In the genomic region with DNA sequence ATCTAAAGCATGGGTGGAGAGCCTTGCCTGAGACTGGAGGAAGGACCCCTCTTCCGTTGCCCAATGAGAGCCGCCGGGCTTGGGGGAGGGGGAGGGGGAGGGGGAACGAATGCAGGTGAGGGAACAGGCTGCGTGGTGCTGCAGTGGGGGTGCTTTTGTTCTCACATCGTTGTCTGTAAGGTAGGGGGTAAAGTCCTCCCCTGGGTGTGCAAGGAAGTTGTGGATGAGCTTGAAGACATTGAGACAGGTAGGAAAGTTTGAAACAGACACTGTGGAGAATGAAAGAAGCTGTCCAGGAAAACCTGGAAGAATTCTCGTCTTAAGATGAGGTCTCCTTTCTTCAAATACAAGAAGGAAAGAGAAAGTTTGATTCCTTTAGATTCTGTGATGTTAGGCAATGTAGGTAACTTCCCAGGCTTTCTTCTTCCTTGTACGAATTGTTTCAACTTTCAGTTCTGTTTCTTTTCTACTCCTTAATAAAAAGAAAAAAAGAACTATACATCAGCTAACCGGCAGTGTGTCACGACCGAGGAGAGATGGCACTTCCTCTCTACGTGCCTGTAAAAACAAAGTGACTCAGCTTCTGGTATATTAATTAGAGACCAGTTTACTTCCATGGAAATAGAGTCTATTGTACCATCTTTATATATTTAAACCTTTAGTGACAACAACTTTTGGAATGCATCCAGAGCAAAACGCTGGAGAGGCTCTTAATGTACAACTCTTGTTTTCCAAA, we compare ENCODE assay signal across 9 cellular contexts.
A peak's percentile ranks its signal among the peaks of the same experiment; 100 is the strongest.
DNase-seq lines count a peak whose midpoint lies in the region; ATAC-seq and TF ChIP-seq lines count a peak whose summit lies in the region.
"Had no signal": no experiment of that assay in that cellular context is flagged by ENCODE, and none has a peak within 500 bp of the region (broad histone marks: within the 10 kb centered on the region; RNA-seq: fewer than 3 reads in every experiment).

No MANE protein-coding gene starts in this region.

- H3K36me3 Mint-ChIP-seq in activated naive CD4-positive, alpha-beta T cell treated with anti-CD3 and anti-CD28 coated beads, Interleukin-2, amount 10 ng/mL, durations not matched to agents 7 days and 5 days = no peaks in the 10 kb centered on the region
- no peaks in the 10 kb centered on the region for H3K36me3 Mint-ChIP-seq in endothelial cell (ENCODE audit: low read depth, unreplicated experiment)
- no peaks in the 10 kb centered on the region for H3K36me3 Mint-ChIP-seq in stimulated activated effector memory CD8-positive, alpha-beta T cell treated with anti-CD3 and anti-CD28 coated beads, Interleukin-12 subunit alpha, Interleukin-12 subunit beta, amount 100 ng/mL, for 72 hours

- H3K9ac ChIP-seq in OCI-LY3 (ENCODE audit: low read length) = no peak overlapping the region

- peaks cover 3% of the 10 kb centered on the region; the same call in 1 of the 2 replicates for H3K4me1 ChIP-seq in OCI-LY3 (ENCODE audit: low read length)

- no peak overlapping the region for H2AFZ ChIP-seq in OCI-LY3 (ENCODE audit: low read depth, low read length)

- H3K36me3 ChIP-seq in OCI-LY3 (replicated peaks; ENCODE audit: low read depth, low read length) = no peaks in the 10 kb centered on the region

- H3K9me3 ChIP-seq in OCI-LY3 (ENCODE audit: insufficient read depth, low read length) = no peaks in the 10 kb centered on the region

- TF ChIP-seq CTCF in OCI-LY3 (IDR thresholded peaks at IDR 0.05; ENCODE audit: low read depth, low read length) (no peak), endothelial cell (IDR thresholded peaks at IDR 0.05; ENCODE audit: unreplicated experiment) (no peak), GM13977 (IDR thresholded peaks at IDR 0.05; ENCODE audit: extremely low read depth, insufficient read depth, missing control alignments) (no peak)

- no peaks in the 10 kb centered on the region for H3K9me3 Mint-ChIP-seq in activated naive CD4-positive, alpha-beta T cell treated with anti-CD3 and anti-CD28 coated beads, Interleukin-2, amount 10 ng/mL, durations not matched to agents 7 days and 5 days
- no peaks in the 10 kb centered on the region for H3K9me3 Mint-ChIP-seq in endothelial cell (ENCODE audit: unreplicated experiment)
- H3K9me3 Mint-ChIP-seq in stimulated activated effector memory CD8-positive, alpha-beta T cell treated with anti-CD3 and anti-CD28 coated beads, Interleukin-12 subunit alpha, Interleukin-12 subunit beta, amount 100 ng/mL, for 72 hours = no peaks in the 10 kb centered on the region

- CTCF ChIA-PET in activated naive CD4-positive, alpha-beta T cell treated with anti-CD3 and anti-CD28 coated beads, Interleukin-2, amount 10 ng/mL, durations not matched to agents 7 days and 5 days (lab: Charles Lee) = no interaction called here

- TF ChIP-seq POLR2A in erythroblast (IDR thresholded peaks at IDR 0.05; ENCODE audit: low read length) = no peak

- peak overlapping the region; percentile 41 for H3K4me2 ChIP-seq in OCI-LY3 (ENCODE audit: low read length)

- no peak for DNase-seq in activated naive CD4-positive, alpha-beta T cell treated with anti-CD3 and anti-CD28 coated beads, Interleukin-2, amount 10 ng/mL, durations not matched to agents 7 days and 5 days
- DNase-seq in activated naive CD4-positive, alpha-beta T cell treated with Interleukin-2 at 50 U/mL for 16 hours = no peak
- DNase-seq in endothelial cell (ENCODE audit: low spot score) (no peak), GM13977 (ENCODE audit: low spot score) (no peak), erythroblast (lab: John Stamatoyannopoulos, UW) (no peak)
- no peak for DNase-seq in stimulated activated effector memory CD8-positive, alpha-beta T cell treated with anti-CD3 and anti-CD28 coated beads, Interleukin-12 subunit alpha, Interleukin-12 subunit beta, amount 100 ng/mL, for 72 hours (ENCODE audit: low spot score in 2 of 2)
- DNase-seq: DMS 273 treated with DMSO at 0.1 percent for 48 hours had no signal

- in situ Hi-C loops in GM13977 (cut with MboI; ENCODE audit: low pct_unique_long_range_greater_than_20kb, low sequenced_read_pairs, unreplicated experiment) = no loop called here

- peak overlapping the region; percentile 6 for H3K4me3 Mint-ChIP-seq in activated naive CD4-positive, alpha-beta T cell treated with anti-CD3 and anti-CD28 coated beads, Interleukin-2, amount 10 ng/mL, durations not matched to agents 7 days and 5 days
- no peak overlapping the region for H3K4me3 Mint-ChIP-seq in endothelial cell (ENCODE audit: unreplicated experiment)
- peak overlapping the region; percentile 49 for H3K4me3 Mint-ChIP-seq in stimulated activated effector memory CD8-positive, alpha-beta T cell treated with anti-CD3 and anti-CD28 coated beads, Interleukin-12 subunit alpha, Interleukin-12 subunit beta, amount 100 ng/mL, for 72 hours

- no peaks in the 10 kb centered on the region for H4K20me1 ChIP-seq in OCI-LY3 (ENCODE audit: insufficient read depth, low read length)

- H3K27ac Mint-ChIP-seq in activated naive CD4-positive, alpha-beta T cell treated with anti-CD3 and anti-CD28 coated beads, Interleukin-2, amount 10 ng/mL, durations not matched to agents 7 days and 5 days = no peak overlapping the region
- H3K27ac Mint-ChIP-seq in endothelial cell (ENCODE audit: unreplicated experiment) = peak overlapping the region; percentile 68
- peak overlapping the region; percentile 30 for H3K27ac Mint-ChIP-seq in stimulated activated effector memory CD8-positive, alpha-beta T cell treated with anti-CD3 and anti-CD28 coated beads, Interleukin-12 subunit alpha, Interleukin-12 subunit beta, amount 100 ng/mL, for 72 hours

- H3K79me2 ChIP-seq in OCI-LY3 (ENCODE audit: low read length) = no peaks in the 10 kb centered on the region

- H3K27ac ChIP-seq in OCI-LY3 (ENCODE audit: low read length) = no peak overlapping the region

- H3K27me3 Mint-ChIP-seq in activated naive CD4-positive, alpha-beta T cell treated with anti-CD3 and anti-CD28 coated beads, Interleukin-2, amount 10 ng/mL, durations not matched to agents 7 days and 5 days = peaks cover 10% of the 10 kb centered on the region
- H3K27me3 Mint-ChIP-seq in endothelial cell (ENCODE audit: unreplicated experiment) = no peaks in the 10 kb centered on the region

- no peak overlapping the region for H3K4me3 ChIP-seq in OCI-LY3 (ENCODE audit: low read length)

- 0 out of 2 replicates have a peak, but pooled peaks cover 4% of the 10 kb centered on the region for H3K27me3 ChIP-seq in OCI-LY3 (ENCODE audit: low read depth, low read length)

- ATAC-seq in stimulated activated effector memory CD8-positive, alpha-beta T cell treated with anti-CD3 and anti-CD28 coated beads, Interleukin-12 subunit alpha, Interleukin-12 subunit beta, amount 100 ng/mL, for 72 hours = no peak
- ATAC-seq in HG02623 (IDR thresholded peaks at IDR 0.05; ENCODE audit: unreplicated experiment) = no peak

- peaks cover 9% of the 10 kb centered on the region for H3K4me1 Mint-ChIP-seq in activated naive CD4-positive, alpha-beta T cell treated with anti-CD3 and anti-CD28 coated beads, Interleukin-2, amount 10 ng/mL, durations not matched to agents 7 days and 5 days
- peaks cover 21% of the 10 kb centered on the region for H3K4me1 Mint-ChIP-seq in endothelial cell (ENCODE audit: unreplicated experiment)
- H3K4me1 Mint-ChIP-seq in stimulated activated effector memory CD8-positive, alpha-beta T cell treated with anti-CD3 and anti-CD28 coated beads, Interleukin-12 subunit alpha, Interleukin-12 subunit beta, amount 100 ng/mL, for 72 hours = peaks cover 11% of the 10 kb centered on the region
